ENCODE assay signal across 36 cellular contexts in the genomic region with DNA sequence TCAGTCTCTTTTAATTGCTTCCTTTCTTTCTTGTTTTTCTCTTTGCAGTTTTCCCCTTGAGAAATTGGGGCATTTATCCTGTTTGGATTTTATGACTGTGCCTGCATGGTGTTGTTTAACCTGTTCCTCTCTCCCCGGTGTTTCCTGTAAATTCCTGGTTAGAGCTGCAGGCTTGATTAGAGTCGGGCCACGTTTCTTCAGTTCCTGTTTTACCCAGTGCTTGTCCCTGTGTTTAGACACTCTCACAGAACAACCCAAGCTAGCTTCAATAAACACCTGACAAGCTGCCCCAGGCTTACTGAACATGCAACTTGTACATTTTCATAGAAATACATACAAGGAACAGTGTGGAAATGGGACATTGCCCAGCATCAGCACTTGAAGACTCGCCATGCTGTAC. TPM values are rescaled to one million over a fixed set of nuclear protein-coding genes. Genes with fewer than 3 reads are reported as not detected.
"Had no signal": no experiment of that assay in that cellular context is flagged by ENCODE, and none has a peak within 500 bp of the region (broad histone marks: within the 10 kb centered on the region; RNA-seq: fewer than 3 reads in every experiment).

No MANE protein-coding gene starts in this region.

- H3K27ac ChIP-seq: adrenal gland, SK-N-MC, VCaP had no signal

- H3K36me3 ChIP-seq: adrenal gland, MG63 had no signal

- H3K27me3 ChIP-seq: adrenal gland, MG63 had no signal

- H3K4me3 ChIP-seq: adrenal gland, MG63, SK-N-MC had no signal

- H3K9me3 ChIP-seq: adrenal gland had no signal

- H3K9me3 Mint-ChIP-seq: activated T-cell treated with anti-CD3 and anti-CD28 coated beads, Interleukin-2, amount 50 U/mL, for 4 hours; activated T-helper 1 cell treated with anti-CD3 and anti-CD28 coated beads, Interleukin-12 subunit alpha, Interleukin-12 subunit beta, Interleukin-2, Interleukin-4 antibody, amounts not matched to agents 30 ng/mL and 10 ng/mL and 1 ng/mL, durations not matched to agents 14 hours and 24 hours and 36 hours; T-helper 1 cell treated with Interleukin-12 subunit alpha and Interleukin-12 subunit beta and Interleukin-4 antibody, amounts not matched to agents 30 μg/mL and 1 μg/mL, for 36 hours; T-helper 2 cell treated with Interferon-gamma antibody and Interleukin-4, amounts not matched to agents 5 μg/mL and 100 μg/mL, for 36 hours had no signal

- H3K4me1 ChIP-seq: adrenal gland had no signal

- ATAC-seq: activated naive CD4-positive, alpha-beta T cell treated with anti-CD3 and anti-CD28 coated beads, Interleukin-2, amount 50 U/mL, for 72 hours; activated T-cell treated with anti-CD3 and anti-CD28 coated beads, Interleukin-2, amount 50 U/mL, for 4 hours had no signal

- H3K4me3 Mint-ChIP-seq: activated B cell treated with CpG ODN at 0.5 μM for 24 hours; activated CD4-positive, alpha-beta memory T cell treated with anti-CD3 and anti-CD28 coated beads for 36 hours; activated naive CD4-positive, alpha-beta T cell treated with anti-CD3 and anti-CD28 coated beads for 36 hours; activated T-cell treated with anti-CD3 and anti-CD28 coated beads, Interleukin-2, amount 50 U/mL, for 4 hours; activated T-helper 1 cell treated with anti-CD3 and anti-CD28 coated beads, Interleukin-12 subunit alpha, Interleukin-12 subunit beta, Interleukin-2, Interleukin-4 antibody, amounts not matched to agents 30 ng/mL and 10 ng/mL and 1 ng/mL, durations not matched to agents 14 hours and 24 hours and 36 hours; brain; T-helper 1 cell treated with Interleukin-12 subunit alpha and Interleukin-12 subunit beta and Interleukin-4 antibody, amounts not matched to agents 30 μg/mL and 1 μg/mL, for 36 hours; T-helper 2 cell treated with Interferon-gamma antibody and Interleukin-4, amounts not matched to agents 5 μg/mL and 100 μg/mL, for 36 hours had no signal

- DNase-seq: activated B cell treated with CpG ODN at 0.5 μM for 24 hours; activated CD4-positive, alpha-beta memory T cell treated with anti-CD3 and anti-CD28 coated beads for 36 hours; activated CD4-positive, alpha-beta T cell treated with anti-CD3 and anti-CD28 coated beads for 4 hours; activated CD4-positive, alpha-beta T cell treated with anti-CD3 and anti-CD28 coated beads, Interleukin-2, amount 50 U/mL, for 1 hour; activated CD4-positive, CD25-positive, alpha-beta regulatory T cell treated with anti-CD3 and anti-CD28 coated beads, Interleukin-2, amount 50 U/mL, for 72 hours; activated CD8-positive, alpha-beta memory T cell treated with anti-CD3 and anti-CD28 coated beads, Interleukin-2, amount 50 U/mL, for 4 hours; activated gamma-delta T cell treated with Interleukin-2 at 50 U/mL for 16 hours; activated naive CD4-positive, alpha-beta T cell treated with anti-CD3 and anti-CD28 coated beads for 36 hours; activated T-cell treated with anti-CD3 and anti-CD28 coated beads for 4 hours; activated T-cell treated with anti-CD3 and anti-CD28 coated beads, Interleukin-2, amount 50 U/mL, for 4 hours; adrenal gland; caudate nucleus; cerebellar nuclear complex; Kasumi-1; MG63; NCI-H1048; NCI-H1105 treated with DMSO at 0.1 percent for 48 hours; NCI-H1436; NCI-H1694; NCI-H1930; NCI-H2081 treated with DMSO at 0.1 percent for 48 hours; NCI-H345; NCI-H524 treated with DMSO at 0.1 percent for 48 hours; NCI-H748 treated with DMSO at 0.1 percent for 48 hours; NK-92 treated with Interleukin-12 subunit alpha and Interleukin-12 subunit beta, amount 100 ng/mL, for 24 hours; OCI-M1; Right ventricle myocardium superior had no signal

- H3K27me3 Mint-ChIP-seq: activated B cell treated with CpG ODN at 0.5 μM for 24 hours had no signal

- FAIRE-seq: astrocyte, bronchial epithelial cell had no signal

- H3K27ac Mint-ChIP-seq: activated B cell treated with CpG ODN at 0.5 μM for 24 hours; activated CD4-positive, alpha-beta memory T cell treated with anti-CD3 and anti-CD28 coated beads for 36 hours; activated naive CD4-positive, alpha-beta T cell treated with anti-CD3 and anti-CD28 coated beads for 36 hours; activated naive CD4-positive, alpha-beta T cell treated with anti-CD3 and anti-CD28 coated beads, Interleukin-2, amount 50 U/mL, for 72 hours; activated T-helper 1 cell treated with anti-CD3 and anti-CD28 coated beads, Interleukin-12 subunit alpha, Interleukin-12 subunit beta, Interleukin-2, Interleukin-4 antibody, amounts not matched to agents 30 ng/mL and 10 ng/mL and 1 ng/mL, durations not matched to agents 14 hours and 24 hours and 36 hours; T-helper 1 cell treated with Interleukin-12 subunit alpha and Interleukin-12 subunit beta and Interleukin-4 antibody, amounts not matched to agents 30 μg/mL and 1 μg/mL, for 36 hours; T-helper 2 cell treated with Interferon-gamma antibody and Interleukin-4, amounts not matched to agents 5 μg/mL and 100 μg/mL, for 36 hours had no signal

RNA-seq across cellular contexts. Expression of a gene that starts 53.9 kb away (rescaled TPM):
- total RNA-seq: activated B cell treated with CpG ODN at 0.5 μM for 24 hours, Right ventricle myocardium superior had no signal
